ENCODE assay signal across 27 cellular contexts in genomic region chr6:75926293-75927168, GRCh38.
DNase-seq lines count a peak whose midpoint lies in the region; ATAC-seq and FAIRE-seq lines count a peak whose summit lies in the region.
"Had no signal": no experiment of that assay in that cellular context is flagged by ENCODE, and none has a peak within 500 bp of the region (broad histone marks: within the 10 kb centered on the region; RNA-seq: fewer than 3 reads in every experiment).

No MANE protein-coding gene starts in this region.

- intact Hi-C loops in activated CD4-positive, alpha-beta memory T cell treated with anti-CD3 and anti-CD28 coated beads for 36 hours (cut with micrococcal nuclease) = no loop called here

- ATAC-seq in GM18909 (IDR thresholded peaks at IDR 0.05; ENCODE audit: poor library complexity, unreplicated experiment) = peak; percentile 62
- ATAC-seq in GM21786 (IDR thresholded peaks at IDR 0.05; ENCODE audit: unreplicated experiment) = peak; percentile 72
- ATAC-seq in HG03175 (IDR thresholded peaks at IDR 0.05; ENCODE audit: unreplicated experiment) = peak; percentile 63
- ATAC-seq: activated T-cell treated with anti-CD3 and anti-CD28 coated beads, Interleukin-2, amount 50 U/mL, for 4 hours; K562; psoas muscle had no signal

- H3K27ac Mint-ChIP-seq in activated CD4-positive, alpha-beta memory T cell treated with anti-CD3 and anti-CD28 coated beads for 36 hours = no peak overlapping the region
- H3K27ac Mint-ChIP-seq: activated naive CD4-positive, alpha-beta T cell treated with anti-CD3 and anti-CD28 coated beads, Interleukin-2, amount 10 ng/mL, durations not matched to agents 7 days and 5 days; CD14-positive monocyte; type B pancreatic cell had no signal

- CTCF ChIA-PET in activated CD4-positive, alpha-beta memory T cell treated with anti-CD3 and anti-CD28 coated beads for 36 hours (lab: Charles Lee) = interaction anchor here (1.2 kb wide), 1 partner anchor 34 kb away, joined by 3 read pairs; no protein-coding TSS in a partner anchor

- H3K36me3 Mint-ChIP-seq in activated CD4-positive, alpha-beta memory T cell treated with anti-CD3 and anti-CD28 coated beads for 36 hours = no peaks in the 10 kb centered on the region
- H3K36me3 Mint-ChIP-seq: activated naive CD4-positive, alpha-beta T cell treated with anti-CD3 and anti-CD28 coated beads, Interleukin-2, amount 10 ng/mL, durations not matched to agents 7 days and 5 days; CD14-positive monocyte had no signal

- POLR2A ChIA-PET in activated CD4-positive, alpha-beta memory T cell treated with anti-CD3 and anti-CD28 coated beads for 36 hours (lab: Charles Lee) = no interaction called here

- no peaks in the 10 kb centered on the region for H3K27me3 Mint-ChIP-seq in activated CD4-positive, alpha-beta memory T cell treated with anti-CD3 and anti-CD28 coated beads for 36 hours
- H3K27me3 Mint-ChIP-seq: activated naive CD4-positive, alpha-beta T cell treated with anti-CD3 and anti-CD28 coated beads, Interleukin-2, amount 10 ng/mL, durations not matched to agents 7 days and 5 days; central memory CD8-positive, alpha-beta T cell; type B pancreatic cell had no signal

- FAIRE-seq in GM19239 (lab: Jason Lieb, UNC) = no peak
- FAIRE-seq: frontal cortex, K562, keratinocyte, small intestine had no signal

- H3K9me3 Mint-ChIP-seq in activated CD4-positive, alpha-beta memory T cell treated with anti-CD3 and anti-CD28 coated beads for 36 hours = no peaks in the 10 kb centered on the region
- H3K9me3 Mint-ChIP-seq: activated naive CD4-positive, alpha-beta T cell treated with anti-CD3 and anti-CD28 coated beads, Interleukin-2, amount 10 ng/mL, durations not matched to agents 7 days and 5 days; activated T-cell treated with anti-CD3 and anti-CD28 coated beads, Interleukin-2, amount 50 U/mL, for 4 hours; central memory CD8-positive, alpha-beta T cell; H9; type B pancreatic cell had no signal

- DNase-seq in SK-MEL-5 (ENCODE audit: low read depth, low spot score) (peak; percentile 14), GM19239 (ENCODE audit: insufficient read length, low spot score) (no peak)
- DNase-seq in stimulated activated naive CD4-positive, alpha-beta T cell treated with Interleukin-2 at 50 U/mL for 16 hours (lab: John Stamatoyannopoulos, UW) = no peak
- no peak for DNase-seq in activated CD4-positive, alpha-beta memory T cell treated with anti-CD3 and anti-CD28 coated beads for 36 hours
- no peak for DNase-seq in stimulated activated CD4-positive, alpha-beta T cell treated with anti-CD3 and anti-CD28 coated beads, Interleukin-12 subunit alpha, Interleukin-12 subunit beta, amount 100 ng/mL, for 4 hours
- DNase-seq: activated CD4-positive, CD25-positive, alpha-beta regulatory T cell treated with anti-CD3 and anti-CD28 coated beads, Interleukin-2, amount 50 U/mL, for 72 hours; activated CD8-positive, alpha-beta memory T cell treated with anti-CD3 and anti-CD28 coated beads for 24 hours; activated naive CD4-positive, alpha-beta T cell treated with anti-CD3 and anti-CD28 coated beads, Interleukin-2, amount 10 ng/mL, durations not matched to agents 7 days and 5 days; activated T-cell treated with anti-CD3 and anti-CD28 coated beads, Interleukin-2, amount 50 U/mL, for 4 hours; H9; NCI-H146; NCI-H2171 treated with DMSO at 0.1 percent for 48 hours; NCI-H69; psoas muscle; Right ventricle myocardium superior; small intestine; stimulated activated CD4-positive, alpha-beta T cell treated with anti-CD3 and anti-CD28 coated beads, Interleukin-4, amount 100 ng/mL, for 1 hour; SW 1271 had no signal

- no peak overlapping the region for H3K4me3 Mint-ChIP-seq in activated CD4-positive, alpha-beta memory T cell treated with anti-CD3 and anti-CD28 coated beads for 36 hours
- H3K4me3 Mint-ChIP-seq: activated naive CD4-positive, alpha-beta T cell treated with anti-CD3 and anti-CD28 coated beads, Interleukin-2, amount 10 ng/mL, durations not matched to agents 7 days and 5 days; activated T-cell treated with anti-CD3 and anti-CD28 coated beads, Interleukin-2, amount 50 U/mL, for 4 hours; CD14-positive monocyte; central memory CD8-positive, alpha-beta T cell; H9; type B pancreatic cell had no signal

- no peaks in the 10 kb centered on the region for H3K4me1 Mint-ChIP-seq in activated CD4-positive, alpha-beta memory T cell treated with anti-CD3 and anti-CD28 coated beads for 36 hours (ENCODE audit: low read depth)
- H3K4me1 Mint-ChIP-seq: activated naive CD4-positive, alpha-beta T cell treated with anti-CD3 and anti-CD28 coated beads, Interleukin-2, amount 10 ng/mL, durations not matched to agents 7 days and 5 days; CD14-positive monocyte; central memory CD8-positive, alpha-beta T cell had no signal

- in situ Hi-C loops in SK-MEL-5 (cut with HindIII; ENCODE audit: low pct_unique_long_range_greater_than_20kb, low sequenced_read_pairs) = no loop called here
